Comparison of ENCODE assay signal across 16 cellular contexts in genomic region chr6:36586606-36587005, GRCh38.
"Had no signal": no experiment of that assay in that cellular context is flagged by ENCODE, and none has a peak within 500 bp of the region (broad histone marks: within the 10 kb centered on the region; RNA-seq: fewer than 3 reads in every experiment).

No MANE protein-coding gene starts in this region.

- H3K9me3 ChIP-seq: heart left ventricle, mucosa of descending colon, pancreas, suprapubic skin, thyroid gland, vagina had no signal

- H3K27ac ChIP-seq: heart left ventricle, pancreas, suprapubic skin, thyroid gland, vagina had no signal

- H3K4me3 ChIP-seq: heart left ventricle, mucosa of descending colon, pancreas, suprapubic skin, thyroid gland, vagina had no signal

- H3K4me1 ChIP-seq: heart left ventricle, pancreas, suprapubic skin, thyroid gland, vagina had no signal

- DNase-seq: effector memory CD4-positive, alpha-beta T cell; heart left ventricle; hippocampal formation; left colon; mucosa of descending colon; naive thymus-derived CD8-positive, alpha-beta T cell; nucleus accumbens; pancreas; right cardiac atrium; small intestine; stimulated activated CD4-positive, alpha-beta T cell treated with anti-CD3 and anti-CD28 coated beads, Interleukin-12 subunit alpha, Interleukin-12 subunit beta, amount 100 ng/mL, for 4 hours; stimulated activated naive CD4-positive, alpha-beta T cell treated with Interleukin-2 at 50 U/mL for 16 hours; thyroid gland had no signal

- H3K27me3 ChIP-seq: heart left ventricle, pancreas, suprapubic skin, thyroid gland, vagina had no signal

- H3K36me3 ChIP-seq: heart left ventricle, pancreas, suprapubic skin, thyroid gland, vagina had no signal

- ATAC-seq: esophagus mucosa; heart left ventricle; left colon; mucosa of descending colon; naive thymus-derived CD8-positive, alpha-beta T cell; pancreas; right cardiac atrium had no signal
